8 cellular contexts compared by ENCODE assay signal in the genomic region with DNA sequence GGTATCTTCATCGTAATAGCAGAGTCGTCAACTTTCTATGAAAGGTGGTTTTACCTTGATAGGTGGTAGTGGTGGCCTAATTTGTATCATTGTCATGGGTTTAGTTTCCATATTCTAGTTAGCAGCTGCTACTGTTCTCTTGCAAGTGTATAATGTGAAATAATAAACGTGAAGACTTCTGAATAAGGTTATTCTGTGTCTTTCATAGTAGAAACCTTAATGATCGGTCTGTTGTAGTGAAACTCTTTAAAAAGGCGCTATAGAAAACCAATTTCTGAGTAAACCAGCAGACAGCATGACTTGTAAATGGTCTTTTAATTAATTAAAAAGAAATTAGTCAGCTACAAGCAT. TPM values are rescaled to one million over a fixed set of nuclear protein-coding genes. Genes with fewer than 3 reads are reported as not detected.
DNase-seq lines count a peak whose midpoint lies in the region; ATAC-seq, FAIRE-seq and TF ChIP-seq lines count a peak whose summit lies in the region.

No MANE protein-coding gene starts in this region.

- peaks cover 17% of the 10 kb centered on the region for H3K4me1 Mint-ChIP-seq in Calu3 (ENCODE audit: low read depth, unreplicated experiment)

- H3K27me3 ChIP-seq in Peyer's patch = no peaks in the 10 kb centered on the region
- no peaks in the 10 kb centered on the region for H3K27me3 ChIP-seq in esophagus (ENCODE audit: control insufficient read depth in 1 of 2, insufficient read depth in 2 of 2, low read length in 2 of 2)
- no peaks in the 10 kb centered on the region for H3K27me3 ChIP-seq in pancreas

- intact Hi-C loops in Calu3 (cut with micrococcal nuclease; ENCODE audit: unreplicated experiment) = no loop called here
- intact Hi-C loops in pancreas (cut with DNase I) = no loop called here

- H3K27ac Mint-ChIP-seq in Calu3 (ENCODE audit: unreplicated experiment) = peak overlapping the region; percentile 90

- DNase-seq in Calu3 (no peak), Peyer's patch (no peak), pancreas (no peak), SIG-M5 (lab: John Stamatoyannopoulos, UW) (no peak), caudate nucleus (lab: John Stamatoyannopoulos, UW) (no peak), RKO (ENCODE audit: low spot score) (no peak)

- H3K4me1 ChIP-seq in Peyer's patch (peaks cover 0 to 38% (median 14%) of the 10 kb centered on the region in 4 donors), esophagus (ENCODE audit: control insufficient read depth in 2 of 2, insufficient read depth in 2 of 2, low read length in 1 of 2) (peaks cover 2 to 6% of the 10 kb centered on the region in 2 donors), pancreas (peaks cover 0 to 20% (median 11%) of the 10 kb centered on the region in 3 donors)

- CTCF ChIA-PET in Calu3 (lab: Charles Lee) = interaction anchor here (1.3 kb wide), 1 partner anchor 12 kb away, joined by 3 read pairs; a partner anchor contains a TSS

- no peak for TF ChIP-seq POLR2A in Peyer's patch (IDR thresholded peaks at IDR 0.05)

- ATAC-seq in pancreas (no peak), GM19328 (IDR thresholded peaks at IDR 0.05; ENCODE audit: unreplicated experiment) (no peak)

- no TSS peak for BruUV-seq in Calu3 (replicated peaks; lab: Mats Ljungman, UMichigan)

- peaks cover 53% of the 10 kb centered on the region for H3K36me3 Mint-ChIP-seq in Calu3 (ENCODE audit: insufficient read depth, unreplicated experiment)

- peak overlapping the region; percentile 96 for H3K4me3 Mint-ChIP-seq in Calu3 (ENCODE audit: low read depth, unreplicated experiment)

- peak overlapping the region; percentile 64 to 99 (median 96) for H3K4me3 ChIP-seq in Peyer's patch
- H3K4me3 ChIP-seq in esophagus (ENCODE audit: low read depth in 1 of 2, low read length in 2 of 2) = peak overlapping the region; percentile 86 to 91
- H3K4me3 ChIP-seq in pancreas = peak overlapping the region; percentile 42 to 80 (median 56)

- no peaks in the 10 kb centered on the region for H3K9me3 Mint-ChIP-seq in Calu3 (ENCODE audit: low read depth, unreplicated experiment)

- 5 to 6% methylated on average over 5 of the region's 5 CpGs for WGBS in esophagus, 2 donors
- WGBS in pancreas, 2 donors = 9 to 12% methylated on average over 5 of the region's 5 CpGs

- H3K9me3 ChIP-seq in Peyer's patch (no peaks in the 10 kb centered on the region), esophagus (ENCODE audit: control insufficient read depth in 2 of 2, insufficient read depth in 1 of 2, low read depth in 1 of 2, low read length in 1 of 2) (no peaks in the 10 kb centered on the region), pancreas (no peaks in the 10 kb centered on the region)

- FAIRE-seq in pancreas (lab: Jason Lieb, UNC) = no peak

- no peak for TF ChIP-seq CTCF in Calu3 (IDR thresholded peaks at IDR 0.05; ENCODE audit: unreplicated experiment)
- no peak for TF ChIP-seq CTCF in Peyer's patch (IDR thresholded peaks at IDR 0.05)
- TF ChIP-seq CTCF in pancreas (IDR thresholded peaks at IDR 0.05) = no peak

- H3K27ac ChIP-seq in Peyer's patch (peak overlapping the region in 3 of 4 donors; percentile 73 to 82 (median 74)), esophagus (ENCODE audit: low read depth in 2 of 2, low read length in 1 of 2) (peak overlapping the region; percentile 80 to 99), pancreas (peak overlapping the region in 2 of 4 donors; percentile 38 to 47), caudate nucleus (ENCODE audit: low read depth, low read length) (no peak overlapping the region)

- H3K27me3 Mint-ChIP-seq in Calu3 (ENCODE audit: unreplicated experiment) = no peaks in the 10 kb centered on the region

- H3K36me3 ChIP-seq in Peyer's patch (peaks cover 0 to 39% (median 0%) of the 10 kb centered on the region in 3 donors), esophagus (ENCODE audit: control insufficient read depth in 2 of 2, insufficient read depth in 2 of 2, low read length in 1 of 2) (peaks cover 4 to 5% of the 10 kb centered on the region in 2 donors), pancreas (peaks cover 0 to 34% (median 8%) of the 10 kb centered on the region in 3 donors)

RNA-seq across cellular contexts. Expression of a gene that starts 1.6 kb away (rescaled TPM):
- total RNA-seq in Calu3 (2022) = 321 and 367 TPM in 2 replicates
- total RNA-seq in Peyer's patch = 100 to 1,000 TPM in 1 of 4 donors, 10 to 100 TPM in 3; 72.3 to 148 (median 83.9) TPM
- polyA plus RNA-seq in esophagus = 100 to 1,000 TPM in 1 of 2 donors, 10 to 100 TPM in 1; 66.3 to 126 TPM
- total RNA-seq in pancreas = 100 to 1,000 TPM; 107 to 162 (median 150) TPM
- polyA plus RNA-seq in pancreas = 10 to 100 TPM; 42.9 to 77.3 TPM

RNA-seq across cellular contexts. Expression of a gene that starts 11.6 kb away (rescaled TPM):
- total RNA-seq in Calu3 (2022) (6.8 and 7.7 TPM in 2 replicates), Peyer's patch (10 to 100 TPM in 1 of 4 donors, 1 to 10 TPM in 3; 5.6 to 15.7 (median 9.3) TPM), pancreas (1 to 10 TPM; 2.5 to 4.3 (median 3.7) TPM)
- polyA plus RNA-seq in esophagus (1 to 10 TPM; 3.5 to 4.3 TPM), pancreas (10 to 100 TPM; 10.0 to 11.0 TPM)

RNA-seq across cellular contexts. Expression of a gene that starts 33.3 kb away (rescaled TPM):
- total RNA-seq in Calu3 (2022) (35.4 and 36.5 TPM in 2 replicates), Peyer's patch (100 to 1,000 TPM in 3 of 4 donors, 10 to 100 TPM in 1; 21.5 to 177 (median 138) TPM), pancreas (10 to 100 TPM; 18.3 to 31.5 (median 25.4) TPM)
- polyA plus RNA-seq in esophagus (10 to 100 TPM; 73.2 to 76.0 TPM), pancreas (10 to 100 TPM; 27.6 to 56.9 TPM)

RNA-seq across cellular contexts. Expression of a gene that starts 34.0 kb away (rescaled TPM):
- 52.4 and 53.2 TPM in 2 replicates for total RNA-seq in Calu3 (2022)
- 100 to 1,000 TPM in 1 of 4 donors, 10 to 100 TPM in 3; 71.9 to 103 (median 95.8) TPM for total RNA-seq in Peyer's patch
- 10 to 100 TPM; 45.7 to 48.0 TPM for polyA plus RNA-seq in esophagus
- 10 to 100 TPM; 19.5 to 29.3 (median 21.1) TPM for total RNA-seq in pancreas
- 10 to 100 TPM; 75.2 to 90.3 TPM for polyA plus RNA-seq in pancreas
